15 cellular contexts compared by ENCODE assay signal in the genomic region with DNA sequence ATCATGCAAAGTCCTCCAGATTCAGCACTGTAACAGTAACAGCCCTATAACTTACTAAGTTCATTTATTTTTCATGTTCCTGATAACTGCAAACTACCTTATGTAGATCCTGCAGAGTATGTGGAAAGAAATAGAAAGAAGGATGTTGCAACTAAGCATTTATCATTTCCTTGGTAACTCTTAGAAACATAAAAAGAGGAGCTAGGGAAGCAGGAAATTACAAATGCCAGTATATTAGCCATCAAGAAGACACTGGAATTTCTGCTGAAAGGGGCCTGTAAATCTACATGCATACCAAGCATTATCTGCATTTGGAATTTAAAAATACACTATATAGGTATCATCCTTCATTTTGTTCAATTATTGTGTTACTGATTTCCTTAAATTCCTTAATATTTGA.
"Had no signal": no experiment of that assay in that cellular context is flagged by ENCODE, and none has a peak within 500 bp of the region (broad histone marks: within the 10 kb centered on the region; RNA-seq: fewer than 3 reads in every experiment).

No MANE protein-coding gene starts in this region.

- H3K36me3 ChIP-seq: brain microvascular endothelial cell, neural progenitor cell had no signal

- DNase-seq: activated CD4-positive, alpha-beta T cell treated with anti-CD3 and anti-CD28 coated beads, Interleukin-2, amount 10 ng/mL, durations not matched to agents 7 days and 5 days; activated CD8-positive, alpha-beta memory T cell treated with anti-CD3 and anti-CD28 coated beads for 24 hours; activated gamma-delta T cell treated with Interleukin-2 at 50 U/mL for 16 hours; brain microvascular endothelial cell; effector memory CD8-positive, alpha-beta T cell; islet precursor cell; naive B cell; psoas muscle; T-helper 9 cell had no signal

- H3K4me3 ChIP-seq: neural progenitor cell, psoas muscle had no signal

- H3K9me3 Mint-ChIP-seq: activated CD4-positive, alpha-beta T cell treated with anti-CD3 and anti-CD28 coated beads, Interleukin-2, amount 10 ng/mL, durations not matched to agents 7 days and 5 days; dendritic cell treated with granulocyte-macrophage colony-stimulating factor and Interleukin-4, amounts not matched to agents 40 ng/mL and 50 ng/mL, for 4 days; effector memory CD8-positive, alpha-beta T cell; neural progenitor cell; stimulated activated memory B cell treated with anti-CD40 and anti-IgM and Interleukin-4, amounts not matched to agents 10 μg/mL and 1 μg/mL and 100 μg/mL, for 72 hours had no signal

- H3K27me3 Mint-ChIP-seq: activated naive CD8-positive, alpha-beta T cell; dendritic cell treated with granulocyte-macrophage colony-stimulating factor and Interleukin-4, amounts not matched to agents 40 ng/mL and 50 ng/mL, for 4 days; stimulated activated memory B cell treated with anti-CD40 and anti-IgM and Interleukin-4, amounts not matched to agents 10 μg/mL and 1 μg/mL and 100 μg/mL, for 72 hours had no signal

- H3K36me3 Mint-ChIP-seq: activated naive CD8-positive, alpha-beta T cell; naive B cell; neural progenitor cell; stimulated activated memory B cell treated with anti-CD40 and anti-IgM and Interleukin-4, amounts not matched to agents 10 μg/mL and 1 μg/mL and 100 μg/mL, for 72 hours had no signal

- H3K4me1 Mint-ChIP-seq: activated CD4-positive, alpha-beta T cell treated with anti-CD3 and anti-CD28 coated beads, Interleukin-2, amount 10 ng/mL, durations not matched to agents 7 days and 5 days; naive B cell; stimulated activated memory B cell treated with anti-CD40 and anti-IgM and Interleukin-4, amounts not matched to agents 10 μg/mL and 1 μg/mL and 100 μg/mL, for 72 hours had no signal

- H3K27ac ChIP-seq: brain microvascular endothelial cell, neural progenitor cell, psoas muscle had no signal

- FAIRE-seq: urothelium cell line had no signal

- H3K27ac Mint-ChIP-seq: activated CD4-positive, alpha-beta T cell treated with anti-CD3 and anti-CD28 coated beads, Interleukin-2, amount 10 ng/mL, durations not matched to agents 7 days and 5 days; activated naive CD8-positive, alpha-beta T cell; dendritic cell treated with granulocyte-macrophage colony-stimulating factor and Interleukin-4, amounts not matched to agents 40 ng/mL and 50 ng/mL, for 4 days; effector memory CD8-positive, alpha-beta T cell; neural progenitor cell; stimulated activated memory B cell treated with anti-CD40 and anti-IgM and Interleukin-4, amounts not matched to agents 10 μg/mL and 1 μg/mL and 100 μg/mL, for 72 hours had no signal

- ATAC-seq: effector memory CD8-positive, alpha-beta T cell; left lobe of liver; psoas muscle; stimulated activated memory B cell treated with anti-CD40 and anti-IgM and Interleukin-4, amounts not matched to agents 10 μg/mL and 1 μg/mL and 100 μg/mL, for 72 hours had no signal

- H3K4me2 ChIP-seq: neural progenitor cell had no signal

- H3K4me3 Mint-ChIP-seq: activated CD4-positive, alpha-beta T cell treated with anti-CD3 and anti-CD28 coated beads, Interleukin-2, amount 10 ng/mL, durations not matched to agents 7 days and 5 days; activated naive CD8-positive, alpha-beta T cell; dendritic cell treated with granulocyte-macrophage colony-stimulating factor and Interleukin-4, amounts not matched to agents 40 ng/mL and 50 ng/mL, for 4 days; effector memory CD8-positive, alpha-beta T cell; naive B cell; neural progenitor cell; stimulated activated memory B cell treated with anti-CD40 and anti-IgM and Interleukin-4, amounts not matched to agents 10 μg/mL and 1 μg/mL and 100 μg/mL, for 72 hours had no signal

- H3K4me1 ChIP-seq: neural progenitor cell, psoas muscle had no signal

- H3K27me3 ChIP-seq: brain microvascular endothelial cell, neural progenitor cell had no signal

- H3K9ac ChIP-seq: neural progenitor cell had no signal

- H2AFZ ChIP-seq: neural progenitor cell had no signal
